1 cellular context compared by ENCODE assay signal in the genomic region with DNA sequence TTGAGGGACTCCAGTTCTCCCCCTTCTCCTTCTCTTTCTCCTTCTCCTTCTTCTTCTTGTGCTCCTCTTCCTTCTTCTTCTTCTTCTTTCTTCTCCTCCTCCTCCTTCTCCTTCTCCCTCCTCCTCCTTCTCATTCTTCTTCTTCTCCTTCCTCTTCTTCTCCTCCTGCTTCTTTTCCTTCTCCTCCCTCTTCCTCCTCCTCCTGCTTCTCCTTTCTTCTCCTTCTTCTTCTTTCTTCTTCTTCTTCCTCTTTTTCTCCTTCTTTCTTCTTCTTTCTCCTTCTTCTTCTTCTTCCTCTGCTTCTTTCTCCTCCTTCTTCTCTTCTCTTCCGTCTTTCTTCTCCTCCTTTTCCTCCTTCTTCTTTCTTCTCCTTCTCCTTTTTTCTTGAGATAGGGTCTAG.
TF ChIP-seq lines count a peak whose summit lies in the region.

No MANE protein-coding gene starts in this region.

TF ChIP-seq in K562, 482 proteins besides CTCF, POLR2A, EP300 and RAD21 (continued from another document):
- no peak for TF ChIP-seq ZBTB9 (CRISPR knock-in tag; IDR thresholded peaks at IDR 0.05)
- TF ChIP-seq MCM3 (IDR thresholded peaks at IDR 0.05): peak; percentile 56; the same call in 1 of the 2 replicates
- TF ChIP-seq ZNF407 (IDR thresholded peaks at IDR 0.05; ENCODE audit: low read depth): no peak
- no peak for TF ChIP-seq GATAD2A (IDR thresholded peaks at IDR 0.05)
- TF ChIP-seq LCOR (CRISPR knock-in tag; IDR thresholded peaks at IDR 0.05): no peak
- peak; percentile 60 for TF ChIP-seq NCOA4 (IDR thresholded peaks at IDR 0.05; ENCODE audit: partially characterized antibody)
- peak; percentile 72; the same call in 1 of the 2 replicates for TF ChIP-seq MTA1 (IDR thresholded peaks at IDR 0.05; ENCODE audit: borderline replicate concordance)
TF ChIP-seq in K562: peak in this region for 18.
